ENCODE assay signal across 20 cellular contexts in the genomic region with DNA sequence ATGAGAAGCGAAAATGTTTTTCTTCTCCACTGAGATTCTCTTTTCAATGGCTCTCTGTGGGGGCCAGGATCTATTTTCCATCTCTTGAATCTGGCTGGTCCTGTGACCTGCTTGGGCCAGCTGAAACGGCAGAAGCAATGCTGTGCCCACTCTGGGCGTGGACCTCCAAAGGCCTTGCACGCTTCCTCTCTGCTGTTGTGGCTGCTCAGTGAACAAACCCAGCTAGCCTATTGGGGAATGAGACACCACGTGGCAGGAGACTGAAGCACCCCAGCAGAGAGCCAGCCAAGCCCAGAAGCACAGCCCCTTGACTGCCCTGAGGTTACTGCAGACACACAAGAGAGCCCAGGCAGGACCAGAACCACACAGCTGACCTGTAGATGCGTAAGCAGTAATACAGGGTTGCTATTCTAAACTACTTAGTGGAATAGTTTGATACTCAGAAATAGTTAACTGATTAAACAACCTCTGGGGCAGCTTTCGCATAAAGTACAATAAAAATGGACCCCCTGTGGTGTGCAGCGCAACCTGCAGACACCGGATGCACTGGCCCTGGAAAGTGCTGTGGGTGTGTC.
DNase-seq lines count a peak whose midpoint lies in the region; ATAC-seq and TF ChIP-seq lines count a peak whose summit lies in the region.
"Had no signal": no experiment of that assay in that cellular context is flagged by ENCODE, and none has a peak within 500 bp of the region (broad histone marks: within the 10 kb centered on the region; RNA-seq: fewer than 3 reads in every experiment).

No MANE protein-coding gene starts in this region.

- no peak overlapping the region for H3K27ac ChIP-seq in GM23338 (ENCODE audit: low read depth)
- H3K27ac ChIP-seq in esophagus muscularis mucosa (replicated peaks in 1 of 4) = no peak overlapping the region
- no peak overlapping the region for H3K27ac ChIP-seq in GM23248
- no peak overlapping the region for H3K27ac ChIP-seq in colonic mucosa
- H3K27ac ChIP-seq: ascending aorta; BLaER1 treated with 17β-estradiol and CSF1 and Interleukin-3, amounts not matched to agents 10 nM and 100 nM; esophagus squamous epithelium; gastroesophageal sphincter had no signal

- H2AFZ ChIP-seq in GM23338 (peak overlapping the region; percentile 72; the same call in 1 of the 2 replicates), neuron (ENCODE audit: low read depth, low read length) (peak overlapping the region; percentile 56), GM23248 (no peak overlapping the region)

- peaks cover 4% of the 10 kb centered on the region for H3K27me3 Mint-ChIP-seq in GM23338 (ENCODE audit: insufficient read depth, low read depth, poor library complexity)

- WGBS in esophagus muscularis mucosa = 91% methylated on average over 9 of the region's 9 CpGs
- WGBS in GM23248 (ENCODE audit: low coverage in 1 of 2, low lambda C conversion rate in 2 of 2, missing lambda C conversion rate in 2 of 2), 2 experiments = 73 to 76% methylated on average over 9 of the region's 9 CpGs

- H3K9me3 ChIP-seq in esophagus muscularis mucosa = peaks cover 0 to 5% (median 3%) of the 10 kb centered on the region in 4 donors
- H3K9me3 ChIP-seq in neuron (ENCODE audit: low read length) = no peaks in the 10 kb centered on the region
- H3K9me3 ChIP-seq in GM23248 (ENCODE audit: low read depth) = peaks cover 3% of the 10 kb centered on the region
- no peaks in the 10 kb centered on the region for H3K9me3 ChIP-seq in colonic mucosa

- DNase-seq in GM23338 (ENCODE audit: low spot score) (no peak), NCI-H69 (lab: John Stamatoyannopoulos, UW) (peak; percentile 23), esophagus muscularis mucosa (ENCODE audit: extremely low spot score) (peak; percentile 90), GM23248 (no peak), colonic mucosa (no peak), NCI-H82 treated with DMSO at 0.1 percent for 48 hours (lab: John Stamatoyannopoulos, UW; ENCODE audit: unreplicated experiment) (no peak)
- DNase-seq: activated CD4-positive, alpha-beta T cell treated with anti-CD3 and anti-CD28 coated beads for 1 hour; activated CD8-positive, alpha-beta memory T cell treated with anti-CD3 and anti-CD28 coated beads for 24 hours; activated naive CD4-positive, alpha-beta T cell treated with anti-CD3 and anti-CD28 coated beads, Interleukin-2, amount 50 U/mL, for 16 hours; effector CD4-positive, alpha-beta T cell; esophagus squamous epithelium; midbrain; MV-4-11; NCI-H1930; SW 1271 had no signal

- TF ChIP-seq EP300 in esophagus muscularis mucosa (IDR thresholded peaks at IDR 0.05) = no peak

- H3K4me2 ChIP-seq in GM23338 = no peak overlapping the region
- H3K4me2 ChIP-seq in GM23248 (ENCODE audit: unreplicated experiment) = no peak overlapping the region
- H3K4me2 ChIP-seq: BLaER1 treated with 17β-estradiol and CSF1 and Interleukin-3, amounts not matched to agents 10 nM and 100 nM had no signal

- no peak overlapping the region for H3K27ac Mint-ChIP-seq in GM23338

- intact Hi-C loops in esophagus muscularis mucosa (cut with DNase I) (no loop called here), colonic mucosa (cut with DNase I) (no loop called here)

- ATAC-seq in GM23338 (peak; percentile 80), GM21360 (IDR thresholded peaks at IDR 0.05; ENCODE audit: unreplicated experiment) (no peak)
- ATAC-seq: gastroesophageal sphincter had no signal

- no peak overlapping the region for H3K4me3 ChIP-seq in GM23338
- no peak overlapping the region for H3K4me3 ChIP-seq in esophagus muscularis mucosa
- no peak overlapping the region for H3K4me3 ChIP-seq in neuron (ENCODE audit: low read length)
- H3K4me3 ChIP-seq in GM23248 = no peak overlapping the region
- no peak overlapping the region for H3K4me3 ChIP-seq in colonic mucosa
- H3K4me3 ChIP-seq: ascending aorta; BLaER1 treated with 17β-estradiol and CSF1 and Interleukin-3, amounts not matched to agents 10 nM and 100 nM; esophagus squamous epithelium; gastroesophageal sphincter had no signal

- no peaks in the 10 kb centered on the region for H3F3A ChIP-seq in GM23338 (replicated peaks; ENCODE audit: low read depth)
- peaks cover 15% of the 10 kb centered on the region; the same call in 1 of the 2 replicates for H3F3A ChIP-seq in GM23248 (ENCODE audit: insufficient read depth)

- H3K79me2 ChIP-seq in GM23338 (replicated peaks; ENCODE audit: insufficient read depth) (no peaks in the 10 kb centered on the region), GM23248 (ENCODE audit: insufficient read depth) (no peaks in the 10 kb centered on the region)

- H4K20me1 ChIP-seq in GM23338 (replicated peaks; ENCODE audit: insufficient read depth) (no peaks in the 10 kb centered on the region), GM23248 (ENCODE audit: insufficient read depth) (no peaks in the 10 kb centered on the region)
- H4K20me1 ChIP-seq: BLaER1 treated with 17β-estradiol and CSF1 and Interleukin-3, amounts not matched to agents 10 nM and 100 nM had no signal

- H3K4me1 Mint-ChIP-seq in GM23338 = peaks cover 3% of the 10 kb centered on the region; the same call in 1 of the 3 replicates

- H3K9ac ChIP-seq in GM23248 (no peak overlapping the region), colonic mucosa (ENCODE audit: low read depth in 2 of 2, low read length in 2 of 2) (no peak overlapping the region)
- H3K9ac ChIP-seq: BLaER1 treated with 17β-estradiol and CSF1 and Interleukin-3, amounts not matched to agents 10 nM and 100 nM had no signal

- no peak for TF ChIP-seq POLR2A in esophagus muscularis mucosa (IDR thresholded peaks at IDR 0.05; ENCODE audit: low read depth)

- H3K4me3 Mint-ChIP-seq in GM23338 = no peak overlapping the region

- 0 out of 4 replicates have a peak, but pooled peaks of 1 of the 2 experiments have one; percentile 6 for TF ChIP-seq CTCF in GM23338 (conservative IDR thresholded peaks at IDR 0.05; ENCODE audit: low read depth in 2 of 2)
- TF ChIP-seq CTCF in esophagus muscularis mucosa (IDR thresholded peaks at IDR 0.05) = no peak
- no peak for TF ChIP-seq CTCF in colonic mucosa (IDR thresholded peaks at IDR 0.05)

- peaks cover 1% of the 10 kb centered on the region; the same call in 2 of the 3 replicates for H3K36me3 Mint-ChIP-seq in GM23338 (ENCODE audit: low read depth)

- H3K27me3 ChIP-seq in GM23338 (ENCODE audit: insufficient read depth) (no peaks in the 10 kb centered on the region), esophagus muscularis mucosa (no peaks in the 10 kb centered on the region), neuron (ENCODE audit: insufficient read depth, low read length) (no peaks in the 10 kb centered on the region), GM23248 (replicated peaks; ENCODE audit: insufficient read depth) (no peaks in the 10 kb centered on the region), colonic mucosa (no peaks in the 10 kb centered on the region)
- H3K27me3 ChIP-seq: ascending aorta; BLaER1 treated with 17β-estradiol and CSF1 and Interleukin-3, amounts not matched to agents 10 nM and 100 nM; gastroesophageal sphincter had no signal

- H3K9me2 ChIP-seq in GM23338 (ENCODE audit: insufficient read depth) (no peaks in the 10 kb centered on the region), GM23248 (ENCODE audit: insufficient read depth) (no peaks in the 10 kb centered on the region)

- H3K4me1 ChIP-seq in GM23338 (ENCODE audit: insufficient read depth) (no peaks in the 10 kb centered on the region), esophagus muscularis mucosa (no peaks in the 10 kb centered on the region), neuron (ENCODE audit: insufficient read depth, low read length) (peaks cover 9% of the 10 kb centered on the region), GM23248 (ENCODE audit: insufficient read depth) (peaks cover 13% of the 10 kb centered on the region), colonic mucosa (no peaks in the 10 kb centered on the region)
- H3K4me1 ChIP-seq: ascending aorta; BLaER1 treated with 17β-estradiol and CSF1 and Interleukin-3, amounts not matched to agents 10 nM and 100 nM; esophagus squamous epithelium; gastroesophageal sphincter had no signal

- in situ Hi-C loops in GM23248 (cut with MboI) = no loop called here

- H3K36me3 ChIP-seq in GM23338 (ENCODE audit: insufficient read depth) (no peaks in the 10 kb centered on the region), esophagus muscularis mucosa (no peaks in the 10 kb centered on the region), neuron (ENCODE audit: insufficient read depth, low read length) (no peaks in the 10 kb centered on the region), GM23248 (ENCODE audit: low read depth) (no peaks in the 10 kb centered on the region), colonic mucosa (no peaks in the 10 kb centered on the region)
- H3K36me3 ChIP-seq: ascending aorta; BLaER1 treated with 17β-estradiol and CSF1 and Interleukin-3, amounts not matched to agents 10 nM and 100 nM; esophagus squamous epithelium; gastroesophageal sphincter had no signal

- H3K9me3 Mint-ChIP-seq in GM23338 = peaks cover 4% of the 10 kb centered on the region; the same call in 2 of the 3 replicates

TF ChIP-seq in GM23338, 12 proteins besides CTCF, POLR2A, EP300 and RAD21 (continues in another document):
- no peak for TF ChIP-seq NANOG (IDR thresholded peaks at IDR 0.05; ENCODE audit: borderline replicate concordance)
- TF ChIP-seq ZNF331 (CRISPR knock-in tag; IDR thresholded peaks at IDR 0.05; ENCODE audit: low read depth) = no peak
- no peak for TF ChIP-seq POLR2AphosphoS5 (IDR thresholded peaks at IDR 0.05; ENCODE audit: low read depth)
- no peak for TF ChIP-seq STAT1 (IDR thresholded peaks at IDR 0.05; ENCODE audit: unreplicated experiment)
- no peak for TF ChIP-seq ETS1 (IDR thresholded peaks at IDR 0.05)
- TF ChIP-seq EZH2phosphoT487 (IDR thresholded peaks at IDR 0.05; ENCODE audit: unreplicated experiment) = no peak

Comparison
In these comparisons a context has a peak if more than half of its experiments do, and no peak if none do; other contexts are left out.
1. DNase-seq: peak in NCI-H69 (single experiment) and esophagus muscularis mucosa (single experiment); none in GM23338 (single experiment), GM23248 (single experiment), colonic mucosa (single experiment) and NCI-H82 treated with DMSO at 0.1 percent for 48 hours (single experiment).